In genomic region chr3:112644453-112644852, GRCh38 we compare ENCODE assay signal across 22 cellular contexts. TPM values are rescaled to one million over a fixed set of nuclear protein-coding genes. Genes with fewer than 3 reads are reported as not detected.
"Had no signal": no experiment of that assay in that cellular context is flagged by ENCODE, and none has a peak within 500 bp of the region (broad histone marks: within the 10 kb centered on the region; RNA-seq: fewer than 3 reads in every experiment).

No MANE protein-coding gene starts in this region.

- H3K4me3 ChIP-seq: adrenal gland, breast epithelium, gastroesophageal sphincter, thoracic aorta, upper lobe of right lung had no signal

- H3K27me3 ChIP-seq: breast epithelium, gastroesophageal sphincter, upper lobe of right lung had no signal

- H3K4me3 Mint-ChIP-seq: activated CD4-positive, alpha-beta T cell treated with anti-CD3 and anti-CD28 coated beads, Interleukin-2, amount 10 ng/mL, durations not matched to agents 7 days and 5 days; activated CD8-positive, alpha-beta T cell treated with anti-CD3 and anti-CD28 coated beads, Interleukin-2, amount 10 ng/mL, durations not matched to agents 7 days and 5 days; activated T-cell treated with anti-CD3 and anti-CD28 coated beads, Interleukin-2, amount 50 U/mL, for 24 hours; activated T-helper 17 cell treated with anti-CD3 and anti-CD28 coated beads, Interleukin-2, amount 50 U/mL, for 72 hours; neural crest cell had no signal

- H3K27ac ChIP-seq: adrenal gland, breast epithelium, epithelial cell of prostate, gastroesophageal sphincter, thoracic aorta, upper lobe of right lung had no signal

- H3K4me1 ChIP-seq: breast epithelium had no signal

- H3K27ac Mint-ChIP-seq: activated CD4-positive, alpha-beta T cell treated with anti-CD3 and anti-CD28 coated beads, Interleukin-2, amount 10 ng/mL, durations not matched to agents 7 days and 5 days; activated CD8-positive, alpha-beta T cell treated with anti-CD3 and anti-CD28 coated beads, Interleukin-2, amount 10 ng/mL, durations not matched to agents 7 days and 5 days; activated naive CD4-positive, alpha-beta T cell treated with anti-CD3 and anti-CD28 coated beads, Interleukin-2, amount 50 U/mL, for 72 hours; activated T-cell treated with anti-CD3 and anti-CD28 coated beads, Interleukin-2, amount 50 U/mL, for 24 hours; activated T-helper 17 cell treated with anti-CD3 and anti-CD28 coated beads, Interleukin-2, amount 50 U/mL, for 72 hours; progenitor cell of endocrine pancreas had no signal

- H3K36me3 Mint-ChIP-seq: activated naive CD4-positive, alpha-beta T cell treated with anti-CD3 and anti-CD28 coated beads, Interleukin-2, amount 50 U/mL, for 72 hours had no signal

- H3K9me3 Mint-ChIP-seq: activated naive CD4-positive, alpha-beta T cell treated with anti-CD3 and anti-CD28 coated beads, Interleukin-2, amount 50 U/mL, for 72 hours; activated T-cell treated with anti-CD3 and anti-CD28 coated beads, Interleukin-2, amount 50 U/mL, for 24 hours; neural crest cell had no signal

- DNase-seq: activated CD4-positive, alpha-beta T cell treated with anti-CD3 and anti-CD28 coated beads, Interleukin-2, amount 10 ng/mL, durations not matched to agents 7 days and 5 days; activated CD8-positive, alpha-beta memory T cell treated with anti-CD3 and anti-CD28 coated beads, Interleukin-2, amount 50 U/mL, for 4 hours; activated CD8-positive, alpha-beta T cell treated with anti-CD3 and anti-CD28 coated beads, Interleukin-2, amount 10 ng/mL, durations not matched to agents 7 days and 5 days; activated T-cell treated with anti-CD3 and anti-CD28 coated beads, Interleukin-2, amount 50 U/mL, for 24 hours; adrenal gland; cortex of kidney; head of caudate nucleus; hypothalamus; islet precursor cell; left cardiac atrium; stimulated activated CD4-positive, alpha-beta T cell treated with anti-CD3 and anti-CD28 coated beads, Interleukin-4, amount 100 ng/mL, for 24 hours; stimulated activated naive CD4-positive, alpha-beta T cell treated with Interleukin-2 at 50 U/mL for 16 hours; upper lobe of right lung had no signal

- ATAC-seq: activated CD8-positive, alpha-beta T cell treated with anti-CD3 and anti-CD28 coated beads, Interleukin-2, amount 10 ng/mL, durations not matched to agents 7 days and 5 days; gastroesophageal sphincter; left cardiac atrium; upper lobe of right lung had no signal

- H3K9me3 ChIP-seq: adrenal gland, breast epithelium, gastroesophageal sphincter, thoracic aorta, upper lobe of right lung had no signal

- H3K36me3 ChIP-seq: adrenal gland, breast epithelium, gastroesophageal sphincter, thoracic aorta, upper lobe of right lung had no signal

- H3K27me3 Mint-ChIP-seq: progenitor cell of endocrine pancreas had no signal

RNA-seq across cellular contexts. Expression of gene CCDC80, which starts 3.5 kb away (rescaled TPM):
- total RNA-seq: activated CD4-positive, alpha-beta T cell treated with anti-CD3 and anti-CD28 coated beads, Interleukin-2, amount 10 ng/mL, durations not matched to agents 7 days and 5 days; activated CD8-positive, alpha-beta T cell treated with anti-CD3 and anti-CD28 coated beads, Interleukin-2, amount 10 ng/mL, durations not matched to agents 7 days and 5 days; activated T-helper 17 cell treated with anti-CD3 and anti-CD28 coated beads, Interleukin-2, amount 50 U/mL, for 72 hours; T-helper 2 cell treated with Interferon-gamma antibody and Interleukin-4, amounts not matched to agents 100 ng/mL and 5 ng/mL, for 36 hours had no signal
